In genomic region chr14:75069021-75069810, GRCh38 we compare ENCODE assay signal across 8 cellular contexts. TPM values are rescaled to one million over a fixed set of nuclear protein-coding genes. Genes with fewer than 3 reads are reported as not detected.
A peak's percentile ranks its signal among the peaks of the same experiment; 100 is the strongest.
DNase-seq lines count a peak whose midpoint lies in the region; ATAC-seq and TF ChIP-seq lines count a peak whose summit lies in the region.

ZC2HC1C (plus strand) TSS chr14:75069641; CDS start chr14:75070574, 933 bp downstream.

- H3K36me3 Mint-ChIP-seq in CD8-positive, alpha-beta memory T cell, result no peaks in the 10 kb centered on the region
- H3K36me3 Mint-ChIP-seq in nephron progenitor cell (ENCODE audit: low read depth), result no peaks in the 10 kb centered on the region

- H3K4me1 Mint-ChIP-seq in CD8-positive, alpha-beta memory T cell, result peaks cover 6 to 11% (median 8%) of the 10 kb centered on the region in 3 donors
- H3K4me1 Mint-ChIP-seq in nephron progenitor cell, result peaks cover 9% of the 10 kb centered on the region

- H3K36me3 ChIP-seq in CD8-positive, alpha-beta memory T cell (ENCODE audit: insufficient read depth, low read length), result no peaks in the 10 kb centered on the region

- TF ChIP-seq CTCF in foreskin fibroblast (IDR thresholded peaks at IDR 0.05; ENCODE audit: low read depth, low read length), result no peak
- TF ChIP-seq CTCF in nephron progenitor cell (IDR thresholded peaks at IDR 0.05), result no peak

- no peaks in the 10 kb centered on the region for H3K9me3 Mint-ChIP-seq in CD8-positive, alpha-beta memory T cell
- no peaks in the 10 kb centered on the region for H3K9me3 Mint-ChIP-seq in nephron progenitor cell

- CTCF ChIA-PET in CD8-positive, alpha-beta memory T cell (lab: Charles Lee), result no interaction called here

- DNase-seq in CD8-positive, alpha-beta memory T cell, result peak; percentile 24 to 65 (median 33)
- DNase-seq in HuH-7.5 (ENCODE audit: low spot score), result peak; percentile 71
- peak; percentile 78 for DNase-seq in RPMI8226
- peak; percentile 20 for DNase-seq in activated gamma-delta T cell treated with anti-CD3 and anti-CD28 coated beads, Interleukin-2, amount 50 U/mL, for 16 hours (ENCODE audit: low read depth)
- peak; percentile 68 to 92 for DNase-seq in foreskin fibroblast
- peak; percentile 91 for DNase-seq in nephron progenitor cell
- peak; percentile 84 for DNase-seq in stromal cell of bone marrow (ENCODE audit: low read depth)

- peak within 1 kb of the TSS in 7 of 8 donors; percentile 1 to 57 (median 42) for H3K27ac Mint-ChIP-seq in CD8-positive, alpha-beta memory T cell
- peak within 1 kb of the TSS; percentile 99 for H3K27ac Mint-ChIP-seq in nephron progenitor cell

- H3K4me1 ChIP-seq in CD8-positive, alpha-beta memory T cell (ENCODE audit: insufficient read depth, low read length), result peaks cover 7% of the 10 kb centered on the region

- no peaks in the 10 kb centered on the region for H3K9me3 ChIP-seq in CD8-positive, alpha-beta memory T cell (ENCODE audit: low read length)

- H3K27me3 Mint-ChIP-seq in CD8-positive, alpha-beta memory T cell, result no peaks in the 10 kb centered on the region
- peaks cover 14% of the 10 kb centered on the region for H3K27me3 Mint-ChIP-seq in nephron progenitor cell (ENCODE audit: low read depth, poor library complexity)

- peak within 1 kb of the TSS; percentile 38 for H3K27ac ChIP-seq in CD8-positive, alpha-beta memory T cell (ENCODE audit: low read depth, low read length)

- peak; percentile 67 for ATAC-seq in GM21360 (IDR thresholded peaks at IDR 0.05; ENCODE audit: unreplicated experiment)

- no peaks in the 10 kb centered on the region for H3K27me3 ChIP-seq in CD8-positive, alpha-beta memory T cell (ENCODE audit: insufficient read depth, low read length, poor library complexity, severe bottlenecking)

- POLR2A ChIA-PET in CD8-positive, alpha-beta memory T cell (lab: Charles Lee), result interaction anchor here (0.6 to 0.8 kb wide), 2 partner anchors 17 to 214 kb away, joined by 3 to 4 read pairs; no protein-coding TSS in a partner anchor

- peak within 1 kb of the TSS in 4 of 7 donors; percentile 20 to 76 (median 70) for H3K4me3 Mint-ChIP-seq in CD8-positive, alpha-beta memory T cell
- H3K4me3 Mint-ChIP-seq in nephron progenitor cell, result no peak within 1 kb of the TSS

- peak within 1 kb of the TSS; percentile 62 for H3K4me3 ChIP-seq in CD8-positive, alpha-beta memory T cell (ENCODE audit: low read length)
- peak within 1 kb of the TSS; percentile 53 to 56 for H3K4me3 ChIP-seq in foreskin fibroblast (ENCODE audit: low read depth in 1 of 2, low read length in 2 of 2)

RNA-seq across cellular contexts. Expression of gene ZC2HC1C, which starts in this region (rescaled TPM):
- 1 to 10 TPM in 1 of 2 experiments, under 1 TPM in 1; 0.81 to 2.2 TPM for total RNA-seq in CD8-positive, alpha-beta memory T cell
- 1.1 TPM for polyA plus RNA-seq in CD8-positive, alpha-beta memory T cell

Comparison
In these comparisons a context has a peak if more than half of its experiments do, and no peak if none do; other contexts are left out.
1. Peak in every context shown above with its lines: DNase-seq, ATAC-seq, H3K4me3 ChIP-seq and H3K27ac ChIP-seq.
2. DNase-seq: peak in every context shown above with its lines; median percentile 91 in nephron progenitor cell; 84 in stromal cell of bone marrow; 80 in foreskin fibroblast; 78 in RPMI8226; 71 in HuH-7.5; 33 in CD8-positive, alpha-beta memory T cell; 20 in activated gamma-delta T cell treated with anti-CD3 and anti-CD28 coated beads, Interleukin-2, amount 50 U/mL, for 16 hours.